Comparison of ENCODE assay signal across 7 cellular contexts in genomic region chr2:20015482-20016083, GRCh38. TPM values are rescaled to one million over a fixed set of nuclear protein-coding genes. Genes with fewer than 3 reads are reported as not detected.
DNase-seq lines count a peak whose midpoint lies in the region; ATAC-seq and TF ChIP-seq lines count a peak whose summit lies in the region.

No MANE protein-coding gene starts in this region.

- no peak overlapping the region for H3K27ac ChIP-seq in SJCRH30
- no peak overlapping the region for H3K27ac ChIP-seq in neutrophil

- no peaks in the 10 kb centered on the region for H3K36me3 ChIP-seq in SJCRH30
- no peaks in the 10 kb centered on the region for H3K36me3 ChIP-seq in neutrophil

- peak; percentile 58 for DNase-seq in GM10248 (ENCODE audit: extremely low spot score)
- peak; percentile 51 for DNase-seq in LoVo (ENCODE audit: low spot score)
- DNase-seq in SJCRH30, result peak; percentile 15 to 78
- DNase-seq in fibroblast of mammary gland (ENCODE audit: low read depth), result peak; percentile 67
- no peak for DNase-seq in mucosa of gallbladder (ENCODE audit: low spot score)

- CTCF ChIA-PET in GM10248 (lab: Yijun Ruan, JAX), result interaction anchor here (0.7 to 4.7 kb wide), 69 partner anchors 8 to 636 kb away, joined by 3 to 63 read pairs (median 5); partner anchors contain the start of genes LAPTM4A, SDC1 and WDR35

- H3K27me3 ChIP-seq in SJCRH30 (peaks cover 4% of the 10 kb centered on the region; the same call in 1 of the 2 replicates), neutrophil (peaks cover 44% of the 10 kb centered on the region)

- POLR2A ChIA-PET in GM10248 (lab: Yijun Ruan, JAX), result interaction anchor here (1.5 kb wide), 1 partner anchor 431 kb away, joined by 6 read pairs; the partner anchor contains the start of gene RHOB

- no peak for ATAC-seq in HG02678 (IDR thresholded peaks at IDR 0.05; ENCODE audit: unreplicated experiment)

- H3K4me1 ChIP-seq in SJCRH30, result no peaks in the 10 kb centered on the region
- H3K4me1 ChIP-seq in neutrophil (ENCODE audit: control insufficient read depth in 1 of 2, insufficient read depth in 1 of 2, low read depth in 1 of 2, low read length in 1 of 2), result peaks cover 0 to 11% of the 10 kb centered on the region in 2 experiments

- H3K4me3 ChIP-seq in SJCRH30, result no peak overlapping the region
- no peak overlapping the region for H3K4me3 ChIP-seq in fibroblast of mammary gland (ENCODE audit: control insufficient read depth, low read depth, low read length)
- no peak overlapping the region for H3K4me3 ChIP-seq in neutrophil (ENCODE audit: low read depth in 1 of 2, low read length in 1 of 2)

- TF ChIP-seq CTCF in GM10248 (IDR thresholded peaks at IDR 0.05; ENCODE audit: control extremely low read depth, extremely low read depth, low read depth, missing control alignments) (peak; percentile 45), fibroblast of mammary gland (conservative IDR thresholded peaks at IDR 0.05; ENCODE audit: control insufficient read depth, insufficient read depth, low read depth, low read length) (peak; percentile 49), neutrophil (IDR thresholded peaks at IDR 0.05) (peak; percentile 40)

- H3K9me3 ChIP-seq in SJCRH30 (replicated peaks) (peaks cover 4% of the 10 kb centered on the region), neutrophil (no peaks in the 10 kb centered on the region)

RNA-seq across cellular contexts. Expression of gene MATN3, which starts 3.1 kb away (rescaled TPM):
- total RNA-seq in SJCRH30 (2014; rRNA removed; shearing (Covaris generic)), result 0.15 and 0.40 TPM in 2 replicates
- total RNA-seq in mucosa of gallbladder, result 0.89 TPM

RNA-seq across cellular contexts. Expression of gene WDR35, which starts 25.7 kb away (rescaled TPM):
- 16.7 and 18.6 TPM in 2 replicates for total RNA-seq in SJCRH30 (2014; rRNA removed; shearing (Covaris generic))
- 10.7 TPM for total RNA-seq in mucosa of gallbladder

RNA-seq across cellular contexts. Expression of gene LAPTM4A, which starts 35.8 kb away (rescaled TPM):
- total RNA-seq in SJCRH30 (2014; rRNA removed; shearing (Covaris generic)), result 121 and 133 TPM in 2 replicates
- total RNA-seq in mucosa of gallbladder, result 274 TPM
